In the genomic region with DNA sequence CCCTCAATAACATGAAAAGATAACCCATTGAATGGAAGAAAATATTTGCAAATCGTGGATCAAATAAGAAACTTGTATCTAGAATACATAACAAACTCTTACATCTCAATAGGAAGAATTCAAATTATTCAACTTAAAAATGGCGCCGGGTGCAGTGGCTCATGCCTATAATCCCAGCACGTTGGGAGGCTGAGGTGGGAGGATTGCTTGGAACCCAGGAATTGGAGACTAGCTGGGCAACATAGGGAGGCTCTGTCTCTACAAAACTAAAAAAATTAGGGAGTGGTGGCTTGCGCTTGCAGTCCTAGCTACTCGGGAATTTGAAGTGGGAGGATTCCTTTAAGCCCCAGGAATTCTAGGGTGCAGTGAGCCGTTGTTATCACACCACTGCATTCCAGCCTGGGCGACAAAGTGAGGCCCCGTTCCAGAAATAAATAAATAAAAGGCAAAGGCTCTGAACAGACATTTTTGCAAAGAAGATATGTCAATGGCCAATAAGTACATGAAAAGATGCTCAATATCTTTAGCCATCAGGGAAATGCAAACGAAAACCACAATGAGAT, we compare ENCODE assay signal across 18 cellular contexts.
"Had no signal": no experiment of that assay in that cellular context is flagged by ENCODE, and none has a peak within 500 bp of the region (broad histone marks: within the 10 kb centered on the region; RNA-seq: fewer than 3 reads in every experiment).

No MANE protein-coding gene starts in this region.

- H3K36me3 Mint-ChIP-seq: immature natural killer cell, naive B cell had no signal

- H3K9me3 Mint-ChIP-seq: immature natural killer cell, naive B cell had no signal

- DNase-seq: dermis blood vessel endothelial cell; dorsolateral prefrontal cortex; effector CD4-positive, alpha-beta T cell; effector memory CD4-positive, alpha-beta T cell; foreskin keratinocyte; heart left ventricle; hypothalamus; immature natural killer cell; islet precursor cell; kidney; left cardiac atrium; left lung; left ventricle myocardium superior; lower lobe of right lung; mesenchymal stem cell; midbrain; naive B cell had no signal

- H3K4me1 Mint-ChIP-seq: immature natural killer cell, naive B cell had no signal

- H3K27ac Mint-ChIP-seq: immature natural killer cell, naive B cell had no signal

- H3K4me3 Mint-ChIP-seq: immature natural killer cell, naive B cell had no signal

- ATAC-seq: foreskin keratinocyte, gastroesophageal sphincter, heart left ventricle, left cardiac atrium, left lung, left ventricle myocardium superior, lower lobe of right lung had no signal
